ENCODE assay signal across 17 cellular contexts in the genomic region with DNA sequence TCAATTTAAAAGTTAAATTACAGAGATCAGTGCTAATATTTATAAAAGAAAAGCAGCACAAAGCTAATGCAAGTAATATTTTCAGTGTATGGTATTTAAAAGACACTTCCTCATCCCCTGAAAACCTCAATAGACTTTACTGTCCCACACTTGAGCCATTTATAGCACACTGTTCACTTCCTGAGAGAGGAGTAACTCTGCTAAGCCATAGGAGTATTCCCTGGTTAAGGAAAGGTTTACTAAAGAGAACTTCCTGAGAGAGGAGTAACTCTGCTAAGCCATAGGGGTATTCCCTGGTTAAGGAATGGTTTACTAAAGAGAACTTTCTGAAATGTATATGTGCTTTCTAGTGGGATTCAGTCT.
DNase-seq lines count a peak whose midpoint lies in the region; ATAC-seq and TF ChIP-seq lines count a peak whose summit lies in the region.
"Had no signal": no experiment of that assay in that cellular context is flagged by ENCODE, and none has a peak within 500 bp of the region (broad histone marks: within the 10 kb centered on the region; RNA-seq: fewer than 3 reads in every experiment).

No MANE protein-coding gene starts in this region.

- DNase-seq in activated T-helper 2 cell treated with anti-CD3 and anti-CD28 coated beads, Interferon-gamma antibody, Interleukin-2, Interleukin-4, amounts not matched to agents 10 μg/mL and 5 μg/mL and 100 μg/mL, durations not matched to agents 14 hours and 24 hours and 36 hours (ENCODE audit: low spot score): no peak
- no peak for DNase-seq in naive thymus-derived CD8-positive, alpha-beta T cell
- DNase-seq in hypothalamus (lab: John Stamatoyannopoulos, UW) (no peak), NCI-H510A (lab: John Stamatoyannopoulos, UW) (no peak), adrenal gland (no peak)
- DNase-seq: activated CD8-positive, alpha-beta memory T cell treated with anti-CD3 and anti-CD28 coated beads, Interleukin-2, amount 10 ng/mL, durations not matched to agents 7 days and 5 days; C1 segment of cervical spinal cord; cerebellar nuclear complex; H9; testis; WERI-Rb-1 had no signal

- peak overlapping the region; percentile 59 for H3K27ac Mint-ChIP-seq in activated T-helper 2 cell treated with anti-CD3 and anti-CD28 coated beads, Interferon-gamma antibody, Interleukin-2, Interleukin-4, amounts not matched to agents 10 μg/mL and 5 μg/mL and 100 μg/mL, durations not matched to agents 14 hours and 24 hours and 36 hours
- H3K27ac Mint-ChIP-seq in naive thymus-derived CD8-positive, alpha-beta T cell: no peak overlapping the region
- H3K27ac Mint-ChIP-seq: activated CD8-positive, alpha-beta memory T cell treated with anti-CD3 and anti-CD28 coated beads, Interleukin-2, amount 10 ng/mL, durations not matched to agents 7 days and 5 days; H9 had no signal

- no peak for TF ChIP-seq POLR2A in adrenal gland (IDR thresholded peaks at IDR 0.05)

- no peaks in the 10 kb centered on the region for H3K9me3 Mint-ChIP-seq in activated T-helper 2 cell treated with anti-CD3 and anti-CD28 coated beads, Interferon-gamma antibody, Interleukin-2, Interleukin-4, amounts not matched to agents 10 μg/mL and 5 μg/mL and 100 μg/mL, durations not matched to agents 14 hours and 24 hours and 36 hours
- no peaks in the 10 kb centered on the region for H3K9me3 Mint-ChIP-seq in naive thymus-derived CD8-positive, alpha-beta T cell
- H3K9me3 Mint-ChIP-seq: H9 had no signal

- POLR2A ChIA-PET in naive thymus-derived CD8-positive, alpha-beta T cell (lab: Charles Lee): no interaction called here

- ATAC-seq in GM18519 (IDR thresholded peaks at IDR 0.05; ENCODE audit: low FRiP score, unreplicated experiment) (peak; percentile 29), GM21360 (IDR thresholded peaks at IDR 0.05; ENCODE audit: unreplicated experiment) (peak; percentile 21), HG02973 (IDR thresholded peaks at IDR 0.05; ENCODE audit: unreplicated experiment) (peak; percentile 40)
- no peak for ATAC-seq in naive thymus-derived CD8-positive, alpha-beta T cell

- TF ChIP-seq CTCF in adrenal gland (IDR thresholded peaks at IDR 0.05): no peak

- H3K36me3 Mint-ChIP-seq in activated T-helper 2 cell treated with anti-CD3 and anti-CD28 coated beads, Interferon-gamma antibody, Interleukin-2, Interleukin-4, amounts not matched to agents 10 μg/mL and 5 μg/mL and 100 μg/mL, durations not matched to agents 14 hours and 24 hours and 36 hours (ENCODE audit: low read depth): no peaks in the 10 kb centered on the region
- H3K36me3 Mint-ChIP-seq in naive thymus-derived CD8-positive, alpha-beta T cell: no peaks in the 10 kb centered on the region
- H3K36me3 Mint-ChIP-seq: activated CD8-positive, alpha-beta memory T cell treated with anti-CD3 and anti-CD28 coated beads, Interleukin-2, amount 10 ng/mL, durations not matched to agents 7 days and 5 days; activated naive CD8-positive, alpha-beta T cell had no signal

- H3K4me1 ChIP-seq in adrenal gland (replicated peaks in 1 of 2): no peaks in the 10 kb centered on the region
- H3K4me1 ChIP-seq: testis had no signal

- no peaks in the 10 kb centered on the region for H3K27me3 ChIP-seq in adrenal gland
- H3K27me3 ChIP-seq: testis had no signal

- H3K9me3 ChIP-seq in adrenal gland (replicated peaks in 1 of 3): no peaks in the 10 kb centered on the region
- H3K9me3 ChIP-seq: testis had no signal

- H3K4me1 Mint-ChIP-seq in activated T-helper 2 cell treated with anti-CD3 and anti-CD28 coated beads, Interferon-gamma antibody, Interleukin-2, Interleukin-4, amounts not matched to agents 10 μg/mL and 5 μg/mL and 100 μg/mL, durations not matched to agents 14 hours and 24 hours and 36 hours (ENCODE audit: low read depth): peaks cover 9% of the 10 kb centered on the region
- H3K4me1 Mint-ChIP-seq in naive thymus-derived CD8-positive, alpha-beta T cell: no peaks in the 10 kb centered on the region

- H3K4me3 ChIP-seq in adrenal gland: no peak overlapping the region
- H3K4me3 ChIP-seq: skin epidermis, testis had no signal

- no peak overlapping the region for H3K27ac ChIP-seq in adrenal gland
- H3K27ac ChIP-seq: epithelial cell of prostate, testis, WERI-Rb-1 had no signal

- H3K36me3 ChIP-seq in adrenal gland (replicated peaks in 1 of 2): no peaks in the 10 kb centered on the region
- H3K36me3 ChIP-seq: WERI-Rb-1 had no signal

- H3K4me3 Mint-ChIP-seq in activated T-helper 2 cell treated with anti-CD3 and anti-CD28 coated beads, Interferon-gamma antibody, Interleukin-2, Interleukin-4, amounts not matched to agents 10 μg/mL and 5 μg/mL and 100 μg/mL, durations not matched to agents 14 hours and 24 hours and 36 hours (ENCODE audit: low read depth): no peak overlapping the region
- no peak overlapping the region for H3K4me3 Mint-ChIP-seq in naive thymus-derived CD8-positive, alpha-beta T cell
- H3K4me3 Mint-ChIP-seq: activated CD8-positive, alpha-beta memory T cell treated with anti-CD3 and anti-CD28 coated beads, Interleukin-2, amount 10 ng/mL, durations not matched to agents 7 days and 5 days; activated naive CD8-positive, alpha-beta T cell; H9 had no signal

- peaks cover 11% of the 10 kb centered on the region for H3K27me3 Mint-ChIP-seq in activated T-helper 2 cell treated with anti-CD3 and anti-CD28 coated beads, Interferon-gamma antibody, Interleukin-2, Interleukin-4, amounts not matched to agents 10 μg/mL and 5 μg/mL and 100 μg/mL, durations not matched to agents 14 hours and 24 hours and 36 hours (ENCODE audit: low read depth)
- peaks cover 10 to 39% (median 13%) of the 10 kb centered on the region in 5 donors for H3K27me3 Mint-ChIP-seq in naive thymus-derived CD8-positive, alpha-beta T cell

- intact Hi-C loops in activated T-helper 2 cell treated with anti-CD3 and anti-CD28 coated beads, Interferon-gamma antibody, Interleukin-2, Interleukin-4, amounts not matched to agents 10 μg/mL and 5 μg/mL and 100 μg/mL, durations not matched to agents 14 hours and 24 hours and 36 hours (cut with micrococcal nuclease): loop anchor here (1.0 to 5.0 kb wide), 4 partner anchors 49 to 160 kb away; a partner anchor contains a TSS
- intact Hi-C loops in adrenal gland (cut with DNase I): no loop called here

Comparison
In these comparisons a context has a peak if more than half of its experiments do, and no peak if none do; other contexts are left out.
1. ATAC-seq: peak in GM18519 (single experiment), GM21360 (single experiment) and HG02973 (single experiment); none in naive thymus-derived CD8-positive, alpha-beta T cell (0 of 2).